ENCODE assay signal across 25 cellular contexts in genomic region chr14:30180219-30180618, GRCh38.
DNase-seq lines count a peak whose midpoint lies in the region; ATAC-seq and TF ChIP-seq lines count a peak whose summit lies in the region.
"Had no signal": no experiment of that assay in that cellular context is flagged by ENCODE, and none has a peak within 500 bp of the region (broad histone marks: within the 10 kb centered on the region; RNA-seq: fewer than 3 reads in every experiment).

No MANE protein-coding gene starts in this region.

- DNase-seq in AG20443 (ENCODE audit: low spot score) (peak; percentile 12), NCI-H226 (peak; percentile 48), fibroblast of mammary gland (ENCODE audit: low read depth) (peak; percentile 69), retinal pigment epithelial cell (ENCODE audit: low read depth) (peak; percentile 21)
- DNase-seq in effector CD8-positive, alpha-beta T cell (lab: John Stamatoyannopoulos, UW) = no peak
- no peak for DNase-seq in stimulated activated CD4-positive, alpha-beta T cell treated with anti-CD3 and anti-CD28 coated beads, Interleukin-4, amount 100 ng/mL, for 4 hours
- DNase-seq: activated CD4-positive, alpha-beta memory T cell treated with anti-CD3 and anti-CD28 coated beads, Interleukin-2, amount 10 ng/mL, durations not matched to agents 7 days and 5 days; activated CD4-positive, alpha-beta T cell treated with anti-CD3 and anti-CD28 coated beads for 1 hour; aorta; Caco-2; DMS79 treated with DMSO at 0.1 percent for 48 hours; KG1; midbrain; naive thymus-derived CD8-positive, alpha-beta T cell; NCI-H1417; NCI-H2081 treated with DMSO at 0.1 percent for 48 hours; NCI-H345; occipital lobe; OCI-M1; SK-N-SH; stimulated activated CD4-positive, alpha-beta T cell treated with anti-CD3 and anti-CD28 coated beads, Interleukin-2, amount 100 ng/mL, for 24 hours had no signal

- H3K4me3 ChIP-seq in fibroblast of mammary gland (ENCODE audit: control insufficient read depth, low read depth, low read length) (no peak overlapping the region), retinal pigment epithelial cell (ENCODE audit: low read length) (no peak overlapping the region)
- H3K4me3 ChIP-seq: GM12878 had no signal

- ATAC-seq in HG03354 (IDR thresholded peaks at IDR 0.05; ENCODE audit: poor library complexity, severe bottlenecking, unreplicated experiment) = no peak
- no peak for ATAC-seq in HG03521 (IDR thresholded peaks at IDR 0.05; ENCODE audit: unreplicated experiment)
- ATAC-seq: activated naive CD4-positive, alpha-beta T cell treated with anti-CD3 and anti-CD28 coated beads, Interleukin-2, amount 50 U/mL, for 72 hours; GM12878; naive thymus-derived CD8-positive, alpha-beta T cell had no signal

- no peak for TF ChIP-seq CTCF in fibroblast of mammary gland (conservative IDR thresholded peaks at IDR 0.05; ENCODE audit: control insufficient read depth, insufficient read depth, low read depth, low read length)
- no peak for TF ChIP-seq CTCF in retinal pigment epithelial cell (conservative IDR thresholded peaks at IDR 0.05; ENCODE audit: low read depth, low read length)

Comparison
In these comparisons a context has a peak if more than half of its experiments do, and no peak if none do; other contexts are left out.
1. DNase-seq: peak in AG20443 (single experiment), NCI-H226 (single experiment), fibroblast of mammary gland (single experiment) and retinal pigment epithelial cell (single experiment); none in effector CD8-positive, alpha-beta T cell (single experiment) and stimulated activated CD4-positive, alpha-beta T cell treated with anti-CD3 and anti-CD28 coated beads, Interleukin-4, amount 100 ng/mL, for 4 hours (0 of 2).